8 cellular contexts compared by ENCODE assay signal in genomic region chr11:96215094-96215782, GRCh38.
DNase-seq lines count a peak whose midpoint lies in the region; ATAC-seq, FAIRE-seq and TF ChIP-seq lines count a peak whose summit lies in the region.

No MANE protein-coding gene starts in this region.

- no peak overlapping the region for H3K4me3 ChIP-seq in astrocyte of the spinal cord (ENCODE audit: low read depth, low read length)
- H3K4me3 ChIP-seq in lung = no peak overlapping the region

- DNase-seq in GM18507 (ENCODE audit: extremely low spot score, insufficient read length, low read depth) (peak; percentile 18), KG1 (lab: John Stamatoyannopoulos, UW) (peak; percentile 86), astrocyte of the spinal cord (ENCODE audit: low read depth, low spot score) (peak; percentile 70), lung (ENCODE audit: low spot score) (no peak), NCI-H510A (lab: John Stamatoyannopoulos, UW) (no peak), SK-N-DZ (ENCODE audit: low spot score) (no peak), globus pallidus (ENCODE audit: low spot score) (no peak)

- H3K27ac ChIP-seq in lung (ENCODE audit: low read depth in 1 of 2, low read length in 1 of 2) = peak overlapping the region; percentile 72 to 92

- H3K9me3 ChIP-seq in lung (ENCODE audit: control insufficient read depth in 2 of 2, insufficient read depth in 1 of 2, low read length in 1 of 2) = no peaks in the 10 kb centered on the region

- H3K27me3 ChIP-seq in lung (ENCODE audit: control insufficient read depth, insufficient read depth) = no peaks in the 10 kb centered on the region

- 11 to 17% methylated on average over 7 of the region's 7 CpGs for WGBS in lung, 2 donors

- TF ChIP-seq CTCF in astrocyte of the spinal cord (IDR thresholded peaks at IDR 0.05; ENCODE audit: low read depth, low read length) = no peak
- TF ChIP-seq CTCF in lung (IDR thresholded peaks at IDR 0.05; ENCODE audit: control extremely low read depth, extremely low read depth) = no peak

- peak; percentile 88 for FAIRE-seq in GM18507 (lab: Jason Lieb, UNC)

- ATAC-seq in GM21717 (IDR thresholded peaks at IDR 0.05; ENCODE audit: unreplicated experiment) (peak; percentile 70), lung (ENCODE audit: insufficient read depth, low FRiP score) (peak; percentile 6)

- H3K4me1 ChIP-seq in lung (ENCODE audit: control insufficient read depth in 2 of 2, insufficient read depth in 2 of 2, low read length in 2 of 2) = peaks cover 10 to 43% of the 10 kb centered on the region in 2 donors

- in situ Hi-C loops in astrocyte of the spinal cord (cut with HindIII; ENCODE audit: low sequenced_read_pairs) = no loop called here

- H3K36me3 ChIP-seq in lung (ENCODE audit: control insufficient read depth in 2 of 2, insufficient read depth in 2 of 2, low read length in 2 of 2) = no peaks in the 10 kb centered on the region

Comparison
In these comparisons a context has a peak if more than half of its experiments do, and no peak if none do; other contexts are left out.
1. DNase-seq: peak in GM18507 (single experiment), KG1 (single experiment) and astrocyte of the spinal cord (single experiment); none in lung (single experiment), NCI-H510A (single experiment), SK-N-DZ (single experiment) and globus pallidus (single experiment).